9 cellular contexts compared by ENCODE assay signal in the genomic region with DNA sequence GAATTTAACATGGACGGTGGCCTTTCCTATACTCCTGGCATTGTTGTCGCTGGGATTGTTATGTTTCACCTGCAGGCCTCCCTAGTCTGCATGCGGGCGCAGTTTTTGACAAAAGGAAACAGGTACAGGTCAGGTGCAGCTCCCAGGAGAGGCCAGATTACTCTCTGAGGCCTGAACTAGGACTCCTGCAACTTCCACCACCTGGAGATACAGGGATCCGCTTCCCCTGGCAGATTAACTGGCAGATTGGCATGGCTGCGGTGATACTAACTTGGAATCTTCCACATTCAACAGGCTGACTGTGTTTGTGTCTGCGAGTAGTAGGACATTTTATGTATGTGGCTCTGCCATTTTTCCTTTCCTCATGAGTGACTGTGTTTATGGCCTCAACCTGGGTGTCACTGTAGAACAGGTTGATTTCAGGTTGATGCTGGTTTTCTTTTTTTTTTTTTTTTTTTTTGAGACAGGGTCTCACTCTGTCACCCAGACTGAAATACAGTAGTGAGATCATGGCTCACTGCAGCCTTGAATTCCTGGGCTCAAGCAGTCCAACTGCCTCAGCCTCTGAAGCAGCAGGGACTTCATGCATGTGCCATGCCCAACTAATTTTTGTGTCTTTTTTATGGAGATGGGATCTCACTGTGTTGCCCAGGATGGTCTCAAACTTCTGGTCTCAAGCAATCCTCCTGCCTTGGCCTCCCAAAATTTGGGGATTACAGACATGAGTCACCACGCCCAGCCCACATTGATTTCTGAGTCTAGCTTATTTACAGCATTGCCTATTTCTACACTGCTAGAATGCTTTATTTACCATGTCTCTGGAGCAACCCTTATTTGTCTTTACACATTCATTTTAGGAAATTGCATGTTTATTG. TPM values are rescaled to one million over a fixed set of nuclear protein-coding genes. Genes with fewer than 3 reads are reported as not detected.
A peak's percentile ranks its signal among the peaks of the same experiment; 100 is the strongest.
DNase-seq lines count a peak whose midpoint lies in the region; ATAC-seq and TF ChIP-seq lines count a peak whose summit lies in the region.
"Had no signal": no experiment of that assay in that cellular context is flagged by ENCODE, and none has a peak within 500 bp of the region (broad histone marks: within the 10 kb centered on the region; RNA-seq: fewer than 3 reads in every experiment).

No MANE protein-coding gene starts in this region.

- 96 to 98% (median 97%) methylated on average over 8 of the region's 8 CpGs for WGBS in spleen, 5 donors

- no TSS peak for BruUV-seq in Caco-2 (replicated peaks; lab: Mats Ljungman, UMichigan)

- peaks cover 34% of the 10 kb centered on the region for H3K36me3 Mint-ChIP-seq in Caco-2 (ENCODE audit: insufficient read depth, unreplicated experiment)
- H3K36me3 Mint-ChIP-seq in activated CD8-positive, alpha-beta T cell treated with anti-CD3 and anti-CD28 coated beads for 36 hours (ENCODE audit: low read depth) = peaks cover 9% of the 10 kb centered on the region
- H3K36me3 Mint-ChIP-seq in naive thymus-derived CD8-positive, alpha-beta T cell = peaks cover 0 to 4% (median 0%) of the 10 kb centered on the region in 3 donors

- TF ChIP-seq CTCF in Caco-2 (IDR thresholded peaks at IDR 0.05; ENCODE audit: insufficient read depth in 1 of 2, low read depth in 1 of 2, low read length in 1 of 2, severe bottlenecking in 1 of 2, unreplicated experiment in 1 of 2) (no peak), spleen (IDR thresholded peaks at IDR 0.05 in 8 of 11, conservative IDR thresholded peaks at IDR 0.05 in 3 of 11) (no peak)
- no peak for TF ChIP-seq CTCF in activated CD8-positive, alpha-beta T cell treated with anti-CD3 and anti-CD28 coated beads for 36 hours (IDR thresholded peaks at IDR 0.05)

- H3K4me3 Mint-ChIP-seq in Caco-2 (ENCODE audit: unreplicated experiment) = peak overlapping the region; percentile 86
- H3K4me3 Mint-ChIP-seq in activated CD8-positive, alpha-beta T cell treated with anti-CD3 and anti-CD28 coated beads for 36 hours = peak overlapping the region; percentile 88
- H3K4me3 Mint-ChIP-seq in naive thymus-derived CD8-positive, alpha-beta T cell = peak overlapping the region in 9 of 10 donors; percentile 95 to 100 (median 99)

- peak overlapping the region; percentile 96 for H3K27ac Mint-ChIP-seq in Caco-2 (ENCODE audit: unreplicated experiment)
- peak overlapping the region; percentile 96 for H3K27ac Mint-ChIP-seq in activated CD8-positive, alpha-beta T cell treated with anti-CD3 and anti-CD28 coated beads for 36 hours
- peak overlapping the region; percentile 64 to 99 (median 96) for H3K27ac Mint-ChIP-seq in naive thymus-derived CD8-positive, alpha-beta T cell

- ATAC-seq in activated CD8-positive, alpha-beta T cell treated with anti-CD3 and anti-CD28 coated beads for 36 hours = no peak
- no peak for ATAC-seq in naive thymus-derived CD8-positive, alpha-beta T cell
- no peak for ATAC-seq in HG03175 (IDR thresholded peaks at IDR 0.05; ENCODE audit: unreplicated experiment)

- no peaks in the 10 kb centered on the region for H3K36me3 ChIP-seq in Caco-2 (ENCODE audit: control insufficient read depth, insufficient read depth, low read length)
- H3K36me3 ChIP-seq in spleen = no peaks in the 10 kb centered on the region

- H3K4me1 ChIP-seq in Caco-2 = peaks cover 13% of the 10 kb centered on the region
- peaks cover 4 to 52% (median 31%) of the 10 kb centered on the region in 6 donors for H3K4me1 ChIP-seq in spleen

- peak overlapping the region in 1 of 8 donors; percentile 94 for H3K27ac ChIP-seq in spleen
- no peak overlapping the region for H3K27ac ChIP-seq in substantia nigra (ENCODE audit: low read depth, low read length, poor library complexity, severe bottlenecking)

- DNase-seq in Caco-2 (no peak), HEK293T (ENCODE audit: extremely low spot score) (no peak), spleen (no peak), substantia nigra (lab: John Stamatoyannopoulos, UW) (no peak)
- DNase-seq in activated CD8-positive, alpha-beta T cell treated with anti-CD3 and anti-CD28 coated beads for 36 hours = peak; percentile 12
- peak in 1 of 10 donors; percentile 1 for DNase-seq in naive thymus-derived CD8-positive, alpha-beta T cell
- DNase-seq: NCI-H2081 treated with DMSO at 0.1 percent for 48 hours had no signal

- peaks cover 45% of the 10 kb centered on the region for H3K4me1 Mint-ChIP-seq in Caco-2 (ENCODE audit: low read depth, unreplicated experiment)
- peaks cover 35% of the 10 kb centered on the region for H3K4me1 Mint-ChIP-seq in activated CD8-positive, alpha-beta T cell treated with anti-CD3 and anti-CD28 coated beads for 36 hours (ENCODE audit: low read depth)
- peaks cover 16 to 46% (median 36%) of the 10 kb centered on the region in 4 donors for H3K4me1 Mint-ChIP-seq in naive thymus-derived CD8-positive, alpha-beta T cell

- H3K4me3 ChIP-seq in Caco-2 (ENCODE audit: low read depth, low read length) = no peak overlapping the region
- peak overlapping the region in 1 of 8 donors; percentile 94 for H3K4me3 ChIP-seq in spleen

- H3K27me3 ChIP-seq in Caco-2 (replicated peaks; ENCODE audit: control insufficient read depth, insufficient read depth, low read length) (no peaks in the 10 kb centered on the region), spleen (replicated peaks in 1 of 7) (no peaks in the 10 kb centered on the region)

- no peaks in the 10 kb centered on the region for H3K27me3 Mint-ChIP-seq in Caco-2 (ENCODE audit: insufficient read depth, unreplicated experiment)
- H3K27me3 Mint-ChIP-seq in activated CD8-positive, alpha-beta T cell treated with anti-CD3 and anti-CD28 coated beads for 36 hours = no peaks in the 10 kb centered on the region
- H3K27me3 Mint-ChIP-seq in naive thymus-derived CD8-positive, alpha-beta T cell = no peaks in the 10 kb centered on the region

- peaks cover 10% of the 10 kb centered on the region for H3K9me3 Mint-ChIP-seq in Caco-2 (ENCODE audit: unreplicated experiment)
- peaks cover 2% of the 10 kb centered on the region for H3K9me3 Mint-ChIP-seq in activated CD8-positive, alpha-beta T cell treated with anti-CD3 and anti-CD28 coated beads for 36 hours
- H3K9me3 Mint-ChIP-seq in naive thymus-derived CD8-positive, alpha-beta T cell = peaks cover 0 to 3% (median 0%) of the 10 kb centered on the region in 9 donors

- POLR2A ChIA-PET in Caco-2 (lab: Charles Lee) = interaction anchor here (0.6 kb wide), 1 partner anchor 556 kb away, joined by 6 read pairs; no protein-coding TSS in a partner anchor
- POLR2A ChIA-PET in HEK293T (lab: Yijun Ruan, JAX) = interaction anchor here (1.3 to 2.1 kb wide), 2 partner anchors 19 to 31 kb away, joined by 10 to 11 read pairs; no protein-coding TSS in a partner anchor
- POLR2A ChIA-PET in activated CD8-positive, alpha-beta T cell treated with anti-CD3 and anti-CD28 coated beads for 36 hours (lab: Charles Lee) = no interaction called here
- POLR2A ChIA-PET in naive thymus-derived CD8-positive, alpha-beta T cell (lab: Charles Lee) = no interaction called here

- H3K9me3 ChIP-seq in Caco-2 = no peaks in the 10 kb centered on the region
- H3K9me3 ChIP-seq in spleen = no peaks in the 10 kb centered on the region

- TF ChIP-seq POLR2A in spleen (IDR thresholded peaks at IDR 0.05) = no peak

- CTCF ChIA-PET in Caco-2 (lab: Charles Lee) (no interaction called here), HEK293T (lab: Yijun Ruan, JAX) (interaction anchor here (2.5 kb wide), 1 partner anchor 19 kb away, joined by 10 read pairs; no protein-coding TSS in a partner anchor)
- CTCF ChIA-PET in activated CD8-positive, alpha-beta T cell treated with anti-CD3 and anti-CD28 coated beads for 36 hours (lab: Charles Lee) = no interaction called here

- intact Hi-C loops in Caco-2 (cut with micrococcal nuclease; ENCODE audit: unreplicated experiment) (no loop called here), spleen (cut with DNase I; ENCODE audit: low total_unique reads) (no loop called here)
- intact Hi-C loops in activated CD8-positive, alpha-beta T cell treated with anti-CD3 and anti-CD28 coated beads for 36 hours (cut with micrococcal nuclease) = no loop called here

TF ChIP-seq in HEK293T, 16 proteins besides CTCF, POLR2A, EP300 and RAD21:
- TF ChIP-seq ZNF384 (IDR thresholded peaks at IDR 0.05) (peak; percentile 29; the same call in 1 of the 2 replicates), HDGF (IDR thresholded peaks at IDR 0.05; ENCODE audit: borderline replicate concordance) (no peak)

RNA-seq across cellular contexts. Expression of gene USP28, which starts 1.7 kb away (rescaled TPM):
- total RNA-seq in Caco-2 (2022) = 63.8 and 74.4 TPM in 2 replicates
- 10 to 100 TPM; 40.3 to 41.9 TPM for total RNA-seq in activated CD8-positive, alpha-beta T cell treated with anti-CD3 and anti-CD28 coated beads for 36 hours
- total RNA-seq in naive thymus-derived CD8-positive, alpha-beta T cell = 10 to 100 TPM; 21.6 to 22.0 TPM
- 10 to 100 TPM; 13.7 to 69.1 (median 23.8) TPM for polyA plus RNA-seq in naive thymus-derived CD8-positive, alpha-beta T cell
- 10 to 100 TPM; 25.3 to 44.8 (median 32.7) TPM for total RNA-seq in spleen
- polyA plus RNA-seq in spleen = 1 to 10 TPM; 4.2 to 6.7 (median 5.5) TPM

RNA-seq across cellular contexts. Expression of gene HTR3B, which starts 27.6 kb away (rescaled TPM):
- total RNA-seq in Caco-2 (2022) = not detected in 2 replicates
- total RNA-seq in activated CD8-positive, alpha-beta T cell treated with anti-CD3 and anti-CD28 coated beads for 36 hours = not detected
- not detected for total RNA-seq in naive thymus-derived CD8-positive, alpha-beta T cell
- polyA plus RNA-seq in naive thymus-derived CD8-positive, alpha-beta T cell = not detected
- not detected for total RNA-seq in spleen
- not detected for polyA plus RNA-seq in spleen
- total RNA-seq: RPMI7951 had no signal

Comparison
In these comparisons a context has a peak if more than half of its experiments do, and no peak if none do; other contexts are left out.
1. POLR2A ChIA-PET loops: an anchor here in Caco-2 (0.6 kb wide) and HEK293T (1.3 to 2.1 kb wide); none called in activated CD8-positive, alpha-beta T cell treated with anti-CD3 and anti-CD28 coated beads for 36 hours and naive thymus-derived CD8-positive, alpha-beta T cell.